17 cellular contexts compared by ENCODE assay signal in the genomic region with DNA sequence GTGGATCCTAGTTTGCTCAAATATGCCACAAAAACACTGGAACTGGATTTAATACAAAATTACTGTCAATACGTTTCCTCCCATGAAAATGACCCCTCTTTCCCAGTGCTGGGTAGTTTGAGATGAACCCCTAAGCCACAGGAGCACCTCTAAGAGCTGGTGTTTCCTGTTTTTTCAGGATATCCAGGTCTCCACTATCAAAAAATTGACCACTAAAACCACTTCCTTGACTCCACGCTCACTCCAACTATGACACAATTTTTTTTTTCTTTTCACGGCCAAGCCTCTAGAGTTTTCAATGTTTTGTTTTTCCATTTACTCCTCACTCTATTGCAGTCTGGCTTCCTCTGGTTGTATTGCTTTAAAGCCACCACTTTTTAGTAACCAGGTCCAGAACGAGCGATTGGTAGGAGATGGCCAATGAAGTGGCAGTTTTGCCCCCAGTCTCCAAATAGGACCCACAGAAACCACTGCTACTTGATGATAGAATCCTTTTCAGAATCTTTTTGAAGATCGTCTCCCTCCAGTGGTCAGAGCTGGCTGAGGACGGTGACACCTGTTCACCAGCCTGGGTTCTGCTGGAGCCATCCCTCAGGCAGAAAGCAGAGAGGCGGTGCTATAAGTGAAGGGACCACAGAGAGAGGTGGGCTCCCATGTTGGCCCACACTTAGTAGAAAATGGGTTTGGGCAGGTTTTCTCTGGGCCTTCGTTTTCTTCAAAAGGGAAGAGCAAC.
DNase-seq lines count a peak whose midpoint lies in the region; ATAC-seq and TF ChIP-seq lines count a peak whose summit lies in the region.
"Had no signal": no experiment of that assay in that cellular context is flagged by ENCODE, and none has a peak within 500 bp of the region (broad histone marks: within the 10 kb centered on the region; RNA-seq: fewer than 3 reads in every experiment).

No MANE protein-coding gene starts in this region.

- CTCF ChIA-PET in activated naive CD4-positive, alpha-beta T cell treated with anti-CD3 and anti-CD28 coated beads, Interleukin-2, amount 10 ng/mL, durations not matched to agents 7 days and 5 days (lab: Charles Lee) = interaction anchor here (1.0 kb wide), 1 partner anchor 24 kb away, joined by 3 read pairs; no protein-coding TSS in a partner anchor
- CTCF ChIA-PET in WTC11 (lab: Charles Lee) = interaction anchor here (0.6 to 1.5 kb wide), 3 partner anchors 35 to 1391 kb away, joined by 3 to 5 read pairs (median 3); no protein-coding TSS in a partner anchor

- POLR2A ChIA-PET in WTC11 (lab: Charles Lee) = no interaction called here

- H3K27me3 Mint-ChIP-seq in activated naive CD4-positive, alpha-beta T cell treated with anti-CD3 and anti-CD28 coated beads, Interleukin-2, amount 10 ng/mL, durations not matched to agents 7 days and 5 days = peaks cover 5% of the 10 kb centered on the region
- H3K27me3 Mint-ChIP-seq in WTC11 (ENCODE audit: low read depth) (no peaks in the 10 kb centered on the region), progenitor cell of endocrine pancreas (peaks cover 25% of the 10 kb centered on the region)
- peaks cover 5 to 11% of the 10 kb centered on the region in 2 donors for H3K27me3 Mint-ChIP-seq in natural killer cell treated with Interleukin-12 subunit alpha and Interleukin-12 subunit beta and Interleukin-15 and Interleukin-18, amount 100 ng/mL, for 72 hours

- no peaks in the 10 kb centered on the region for H3K36me3 Mint-ChIP-seq in activated naive CD4-positive, alpha-beta T cell treated with anti-CD3 and anti-CD28 coated beads, Interleukin-2, amount 10 ng/mL, durations not matched to agents 7 days and 5 days
- H3K36me3 Mint-ChIP-seq in WTC11 (no peaks in the 10 kb centered on the region), progenitor cell of endocrine pancreas (ENCODE audit: insufficient read depth) (no peaks in the 10 kb centered on the region)
- H3K36me3 Mint-ChIP-seq in natural killer cell treated with Interleukin-12 subunit alpha and Interleukin-12 subunit beta and Interleukin-15 and Interleukin-18, amount 100 ng/mL, for 72 hours = no peaks in the 10 kb centered on the region
- H3K36me3 Mint-ChIP-seq: brain; stimulated activated effector memory CD8-positive, alpha-beta T cell treated with anti-CD3 and anti-CD28 coated beads, Interleukin-12 subunit alpha, Interleukin-12 subunit beta, amount 100 ng/mL, for 72 hours had no signal

- H3K4me1 Mint-ChIP-seq in activated naive CD4-positive, alpha-beta T cell treated with anti-CD3 and anti-CD28 coated beads, Interleukin-2, amount 10 ng/mL, durations not matched to agents 7 days and 5 days = peaks cover 38% of the 10 kb centered on the region
- H3K4me1 Mint-ChIP-seq in WTC11 = no peaks in the 10 kb centered on the region
- peaks cover 13 to 28% of the 10 kb centered on the region in 2 donors for H3K4me1 Mint-ChIP-seq in natural killer cell treated with Interleukin-12 subunit alpha and Interleukin-12 subunit beta and Interleukin-15 and Interleukin-18, amount 100 ng/mL, for 72 hours (ENCODE audit: low read depth in 2 of 2)
- no peaks in the 10 kb centered on the region for H3K4me1 Mint-ChIP-seq in progenitor cell of endocrine pancreas (ENCODE audit: low read depth)
- H3K4me1 Mint-ChIP-seq: brain had no signal

- peak; percentile 23 for DNase-seq in activated naive CD4-positive, alpha-beta T cell treated with anti-CD3 and anti-CD28 coated beads, Interleukin-2, amount 10 ng/mL, durations not matched to agents 7 days and 5 days
- DNase-seq in activated naive CD4-positive, alpha-beta T cell treated with Interleukin-2 at 50 U/mL for 16 hours = no peak
- DNase-seq in M059J (ENCODE audit: low read depth) = peak; percentile 1
- peak; percentile 40 for DNase-seq in WTC11 (ENCODE audit: low spot score)
- DNase-seq in natural killer cell treated with Interleukin-12 subunit alpha and Interleukin-12 subunit beta and Interleukin-15 and Interleukin-18, amount 100 ng/mL, for 72 hours (ENCODE audit: low spot score) = no peak
- no peak for DNase-seq in putamen (ENCODE audit: low spot score)
- no peak for DNase-seq in progenitor cell of endocrine pancreas (ENCODE audit: low spot score, unreplicated experiment)
- DNase-seq: activated T-cell treated with anti-CD3 and anti-CD28 coated beads, Interleukin-2, amount 50 U/mL, for 72 hours; DMS 273 treated with DMSO at 0.1 percent for 48 hours; effector CD8-positive, alpha-beta T cell; foreskin keratinocyte; NCI-H146; NCI-H524 treated with DMSO at 0.1 percent for 48 hours; retina had no signal

- peak overlapping the region; percentile 0 for H3K27ac Mint-ChIP-seq in activated naive CD4-positive, alpha-beta T cell treated with anti-CD3 and anti-CD28 coated beads, Interleukin-2, amount 10 ng/mL, durations not matched to agents 7 days and 5 days
- H3K27ac Mint-ChIP-seq in WTC11 (no peak overlapping the region), progenitor cell of endocrine pancreas (no peak overlapping the region)
- peak overlapping the region in 1 of 2 donors; percentile 5 for H3K27ac Mint-ChIP-seq in natural killer cell treated with Interleukin-12 subunit alpha and Interleukin-12 subunit beta and Interleukin-15 and Interleukin-18, amount 100 ng/mL, for 72 hours
- H3K27ac Mint-ChIP-seq: activated T-cell treated with anti-CD3 and anti-CD28 coated beads, Interleukin-2, amount 50 U/mL, for 72 hours; brain; stimulated activated effector memory CD8-positive, alpha-beta T cell treated with anti-CD3 and anti-CD28 coated beads, Interleukin-12 subunit alpha, Interleukin-12 subunit beta, amount 100 ng/mL, for 72 hours had no signal

- no peaks in the 10 kb centered on the region for H3K9me3 Mint-ChIP-seq in activated naive CD4-positive, alpha-beta T cell treated with anti-CD3 and anti-CD28 coated beads, Interleukin-2, amount 10 ng/mL, durations not matched to agents 7 days and 5 days
- H3K9me3 Mint-ChIP-seq in WTC11 = no peaks in the 10 kb centered on the region
- H3K9me3 Mint-ChIP-seq in natural killer cell treated with Interleukin-12 subunit alpha and Interleukin-12 subunit beta and Interleukin-15 and Interleukin-18, amount 100 ng/mL, for 72 hours = no peaks in the 10 kb centered on the region
- peaks cover 5% of the 10 kb centered on the region for H3K9me3 Mint-ChIP-seq in progenitor cell of endocrine pancreas (ENCODE audit: low read depth)
- H3K9me3 Mint-ChIP-seq: stimulated activated effector memory CD8-positive, alpha-beta T cell treated with anti-CD3 and anti-CD28 coated beads, Interleukin-12 subunit alpha, Interleukin-12 subunit beta, amount 100 ng/mL, for 72 hours had no signal

- ATAC-seq in WTC11 (peak; percentile 96), GM19397 (IDR thresholded peaks at IDR 0.05; ENCODE audit: unreplicated experiment) (no peak)
- no peak for ATAC-seq in natural killer cell treated with Interleukin-12 subunit alpha and Interleukin-12 subunit beta and Interleukin-15 and Interleukin-18, amount 100 ng/mL, for 72 hours
- ATAC-seq: activated T-cell treated with anti-CD3 and anti-CD28 coated beads, Interleukin-2, amount 50 U/mL, for 72 hours; foreskin keratinocyte; stimulated activated effector memory CD8-positive, alpha-beta T cell treated with anti-CD3 and anti-CD28 coated beads, Interleukin-12 subunit alpha, Interleukin-12 subunit beta, amount 100 ng/mL, for 72 hours had no signal

- TF ChIP-seq CTCF in WTC11 (IDR thresholded peaks at IDR 0.05) (no peak; the same call in 1 of the 2 replicates), progenitor cell of endocrine pancreas (IDR thresholded peaks at IDR 0.05; ENCODE audit: unreplicated experiment) (no peak)

- H3K4me3 Mint-ChIP-seq in activated naive CD4-positive, alpha-beta T cell treated with anti-CD3 and anti-CD28 coated beads, Interleukin-2, amount 10 ng/mL, durations not matched to agents 7 days and 5 days = no peak overlapping the region
- H3K4me3 Mint-ChIP-seq in WTC11 = no peak overlapping the region
- peak overlapping the region; percentile 21 for H3K4me3 Mint-ChIP-seq in natural killer cell treated with Interleukin-12 subunit alpha and Interleukin-12 subunit beta and Interleukin-15 and Interleukin-18, amount 100 ng/mL, for 72 hours
- H3K4me3 Mint-ChIP-seq in progenitor cell of endocrine pancreas (ENCODE audit: low read depth) = no peak overlapping the region
- H3K4me3 Mint-ChIP-seq: activated T-cell treated with anti-CD3 and anti-CD28 coated beads, Interleukin-2, amount 50 U/mL, for 72 hours; brain; stimulated activated effector memory CD8-positive, alpha-beta T cell treated with anti-CD3 and anti-CD28 coated beads, Interleukin-12 subunit alpha, Interleukin-12 subunit beta, amount 100 ng/mL, for 72 hours had no signal

TF ChIP-seq in WTC11, 78 proteins besides CTCF, POLR2A, EP300 and RAD21 (continues in another document):
- TF ChIP-seq E2F1 (CRISPR knock-in tag; IDR thresholded peaks at IDR 0.05) (no peak), ZNF232 (CRISPR knock-in tag; IDR thresholded peaks at IDR 0.05) (no peak), NFATC4 (CRISPR knock-in tag; IDR thresholded peaks at IDR 0.05) (no peak)
- TF ChIP-seq, protein P1, sequence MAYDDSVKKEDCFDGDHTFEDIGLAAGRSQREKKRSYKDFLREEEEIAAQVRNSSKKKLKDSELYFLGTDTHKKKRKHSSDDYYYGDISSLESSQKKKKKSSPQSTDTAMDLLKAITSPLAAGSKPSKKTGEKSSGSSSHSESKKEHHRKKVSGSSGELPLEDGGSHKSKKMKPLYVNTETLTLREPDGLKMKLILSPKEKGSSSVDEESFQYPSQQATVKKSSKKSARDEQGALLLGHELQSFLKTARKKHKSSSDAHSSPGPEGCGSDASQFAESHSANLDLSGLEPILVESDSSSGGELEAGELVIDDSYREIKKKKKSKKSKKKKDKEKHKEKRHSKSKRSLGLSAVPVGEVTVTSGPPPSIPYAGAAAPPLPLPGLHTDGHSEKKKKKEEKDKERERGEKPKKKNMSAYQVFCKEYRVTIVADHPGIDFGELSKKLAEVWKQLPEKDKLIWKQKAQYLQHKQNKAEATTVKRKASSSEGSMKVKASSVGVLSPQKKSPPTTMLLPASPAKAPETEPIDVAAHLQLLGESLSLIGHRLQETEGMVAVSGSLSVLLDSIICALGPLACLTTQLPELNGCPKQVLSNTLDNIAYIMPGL (CRISPR knock-in tag; IDR thresholded peaks at IDR 0.05) = no peak

Comparison
In these comparisons a context has a peak if more than half of its experiments do, and no peak if none do; other contexts are left out.
1. DNase-seq: peak in activated naive CD4-positive, alpha-beta T cell treated with anti-CD3 and anti-CD28 coated beads, Interleukin-2, amount 10 ng/mL, durations not matched to agents 7 days and 5 days (single experiment), M059J (single experiment) and WTC11 (single experiment); none in activated naive CD4-positive, alpha-beta T cell treated with Interleukin-2 at 50 U/mL for 16 hours (single experiment), natural killer cell treated with Interleukin-12 subunit alpha and Interleukin-12 subunit beta and Interleukin-15 and Interleukin-18, amount 100 ng/mL, for 72 hours (single experiment), putamen (single experiment) and progenitor cell of endocrine pancreas (single experiment).